7 cellular contexts compared by ENCODE assay signal in the genomic region with DNA sequence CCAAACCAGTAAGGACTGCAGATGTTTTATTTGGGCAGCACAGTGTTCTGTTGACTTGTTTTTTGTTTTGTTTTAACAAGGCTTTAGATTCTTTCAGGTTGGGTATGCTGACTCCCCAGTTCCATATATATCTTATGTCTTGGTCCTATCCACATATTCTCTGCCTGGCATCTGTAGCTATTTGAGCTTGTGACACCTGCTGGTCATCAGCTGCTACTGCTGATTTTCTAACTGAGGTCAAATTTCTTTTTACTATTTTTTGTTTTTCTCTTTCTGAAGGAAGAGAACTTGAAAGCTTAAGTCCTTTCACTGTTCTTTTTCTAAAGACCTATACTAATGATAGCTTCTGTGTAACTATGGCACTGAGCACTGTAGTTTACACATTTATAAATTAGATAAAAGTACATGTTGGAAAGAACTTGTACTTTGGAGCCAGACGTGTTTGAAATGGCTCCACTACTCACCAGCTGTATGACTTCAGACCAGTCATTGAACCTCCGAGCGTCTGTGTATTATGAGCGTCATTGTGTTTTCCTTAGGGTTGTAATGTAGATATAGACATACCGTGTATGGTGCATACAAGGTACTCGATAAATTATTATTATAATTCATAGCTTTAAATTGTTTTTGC.
DNase-seq lines count a peak whose midpoint lies in the region; ATAC-seq and TF ChIP-seq lines count a peak whose summit lies in the region.

No MANE protein-coding gene starts in this region.

- H3K27ac ChIP-seq in hepatocyte, result no peak overlapping the region
- no peak overlapping the region for H3K27ac ChIP-seq in smooth muscle cell (ENCODE audit: low read depth)

- no peaks in the 10 kb centered on the region for H3K9me2 ChIP-seq in hepatocyte (replicated peaks; ENCODE audit: insufficient read depth)

- H3K9ac ChIP-seq in smooth muscle cell (ENCODE audit: low read depth), result no peak overlapping the region

- DNase-seq in DMS53 treated with DMSO at 0.1 percent for 48 hours (lab: John Stamatoyannopoulos, UW; ENCODE audit: unreplicated experiment) (peak; percentile 81), HAP-1 (ENCODE audit: low spot score in 2 of 2) (peak; percentile 29 to 66), NCI-H345 (lab: John Stamatoyannopoulos, UW) (peak; percentile 42), astrocyte of the cerebellum (ENCODE audit: low read depth) (peak; percentile 53), hepatocyte (ENCODE audit: low spot score) (peak; percentile 73), smooth muscle cell (lab: John Stamatoyannopoulos, UW; ENCODE audit: unreplicated experiment) (no peak)

- H2AFZ ChIP-seq in hepatocyte (no peak overlapping the region), smooth muscle cell (ENCODE audit: low read depth) (no peak overlapping the region)

- H3K4me3 ChIP-seq in HAP-1 (no peak overlapping the region), astrocyte of the cerebellum (ENCODE audit: low read depth, low read length) (no peak overlapping the region), hepatocyte (no peak overlapping the region), smooth muscle cell (no peak overlapping the region)

- H3K9me3 ChIP-seq in HAP-1, result no peaks in the 10 kb centered on the region
- H3K9me3 ChIP-seq in hepatocyte (ENCODE audit: low read depth), result no peaks in the 10 kb centered on the region
- no peaks in the 10 kb centered on the region for H3K9me3 ChIP-seq in smooth muscle cell (replicated peaks; ENCODE audit: low read depth)

- no peak for ATAC-seq in HG03045 (IDR thresholded peaks at IDR 0.05; ENCODE audit: unreplicated experiment)

- in situ Hi-C loops in HAP-1 (cut with MboI; ENCODE audit: low sequenced_read_pairs) (no loop called here), astrocyte of the cerebellum (cut with HindIII; ENCODE audit: low sequenced_read_pairs) (no loop called here)

- peaks cover 38% of the 10 kb centered on the region for H3K36me3 ChIP-seq in HAP-1 (replicated peaks)
- H3K36me3 ChIP-seq in hepatocyte (replicated peaks; ENCODE audit: insufficient read depth, low read depth), result no peaks in the 10 kb centered on the region
- peaks cover 15% of the 10 kb centered on the region for H3K36me3 ChIP-seq in smooth muscle cell (ENCODE audit: low read depth)

- H3K4me2 ChIP-seq in hepatocyte (no peak overlapping the region), smooth muscle cell (no peak overlapping the region)

- TF ChIP-seq CTCF in astrocyte of the cerebellum (IDR thresholded peaks at IDR 0.05; ENCODE audit: low read depth, low read length, missing control alignments) (peak; percentile 82), hepatocyte (IDR thresholded peaks at IDR 0.05; ENCODE audit: poor library complexity) (peak; percentile 87), smooth muscle cell (IDR thresholded peaks at IDR 0.05; ENCODE audit: borderline replicate concordance, insufficient read depth, poor library complexity, severe bottlenecking) (peak; percentile 91)

- no peaks in the 10 kb centered on the region for H3K27me3 ChIP-seq in HAP-1 (ENCODE audit: low read depth)
- H3K27me3 ChIP-seq in hepatocyte, result no peaks in the 10 kb centered on the region
- H3K27me3 ChIP-seq in smooth muscle cell (ENCODE audit: low read depth), result no peaks in the 10 kb centered on the region

- H4K20me1 ChIP-seq in hepatocyte (ENCODE audit: insufficient read depth, poor library complexity, severe bottlenecking) (no peaks in the 10 kb centered on the region), smooth muscle cell (ENCODE audit: low read depth) (peaks cover 20% of the 10 kb centered on the region)

- WGBS in hepatocyte (ENCODE audit: low lambda C conversion rate, missing lambda C conversion rate), result 78% methylated on average over 6 of the region's 6 CpGs
- 94% methylated on average over 6 of the region's 6 CpGs for WGBS in smooth muscle cell (ENCODE audit: low lambda C conversion rate)

- peaks cover 5% of the 10 kb centered on the region for H3F3A ChIP-seq in smooth muscle cell (ENCODE audit: low read depth)

- H3K79me2 ChIP-seq in hepatocyte, result no peaks in the 10 kb centered on the region
- H3K79me2 ChIP-seq in smooth muscle cell (ENCODE audit: low read depth), result peaks cover 5% of the 10 kb centered on the region

- no peaks in the 10 kb centered on the region for H3K4me1 ChIP-seq in HAP-1
- H3K4me1 ChIP-seq in hepatocyte (ENCODE audit: insufficient read depth), result no peaks in the 10 kb centered on the region
- no peaks in the 10 kb centered on the region for H3K4me1 ChIP-seq in smooth muscle cell (ENCODE audit: low read depth)
